3 cellular contexts compared by ENCODE assay signal in genomic region chr18:53305471-53305870, GRCh38.
"Had no signal": no experiment of that assay in that cellular context is flagged by ENCODE, and none has a peak within 500 bp of the region (broad histone marks: within the 10 kb centered on the region; RNA-seq: fewer than 3 reads in every experiment).

No MANE protein-coding gene starts in this region.

- DNase-seq: GDM1, GF-D8 had no signal

- H3K4me3 ChIP-seq: GM12878 had no signal
